ENCODE assay signal across 9 cellular contexts in the genomic region with DNA sequence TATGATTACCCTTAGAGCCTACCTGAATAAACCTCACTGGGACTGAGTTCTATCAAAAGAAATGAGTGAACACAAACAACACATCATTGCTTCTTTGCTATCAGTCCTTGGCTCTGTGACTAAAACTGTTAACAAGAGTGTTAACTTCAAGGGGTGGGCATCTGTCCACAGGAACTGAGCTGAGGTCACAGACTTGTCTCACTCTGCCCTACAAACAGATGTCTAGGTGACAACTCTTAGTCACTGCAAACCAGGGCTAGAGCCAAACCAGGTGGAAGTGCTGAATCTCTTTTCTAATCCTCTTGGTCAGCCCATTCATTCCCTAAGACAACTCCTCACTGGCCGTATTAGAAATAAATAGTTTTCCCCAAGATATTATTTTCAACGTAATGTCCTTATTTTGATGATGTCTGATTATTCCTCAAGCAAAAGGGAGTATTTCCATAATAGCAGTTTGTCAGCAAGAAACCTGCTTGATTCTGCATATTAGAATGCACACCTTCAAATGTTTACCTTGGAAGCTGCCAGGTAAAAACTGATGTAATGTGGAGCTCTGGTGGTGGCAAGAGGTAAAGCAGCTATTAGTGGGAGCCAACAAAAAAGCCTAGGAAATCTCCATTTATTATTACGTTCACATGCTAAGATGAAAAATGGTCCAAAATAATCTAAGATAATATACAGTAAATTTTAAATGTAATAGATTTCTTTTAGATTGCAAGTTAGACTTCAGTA. TPM values are rescaled to one million over a fixed set of nuclear protein-coding genes. Genes with fewer than 3 reads are reported as not detected.
DNase-seq lines count a peak whose midpoint lies in the region; ATAC-seq and TF ChIP-seq lines count a peak whose summit lies in the region.
"Had no signal": no experiment of that assay in that cellular context is flagged by ENCODE, and none has a peak within 500 bp of the region (broad histone marks: within the 10 kb centered on the region; RNA-seq: fewer than 3 reads in every experiment).

No MANE protein-coding gene starts in this region.

- H3K27ac Mint-ChIP-seq in brain = no peak overlapping the region
- H3K27ac Mint-ChIP-seq: immature natural killer cell had no signal

- no peaks in the 10 kb centered on the region for H3K36me3 ChIP-seq in neural cell (ENCODE audit: insufficient read depth, low read length)

- no peak for TF ChIP-seq EP300 in neural cell (conservative IDR thresholded peaks at IDR 0.05; ENCODE audit: poor library complexity, severe bottlenecking)

- no peak overlapping the region for H2AFZ ChIP-seq in neural cell (ENCODE audit: low read depth, low read length)

- peaks cover 30% of the 10 kb centered on the region for H3K27me3 ChIP-seq in neural cell (ENCODE audit: insufficient read depth, low read depth, low read length)

- H3K9ac ChIP-seq in neural cell (ENCODE audit: low read length) = no peak overlapping the region

- peak overlapping the region; percentile 26 for H3K4me3 ChIP-seq in neural cell (ENCODE audit: low read length)

- no peaks in the 10 kb centered on the region for H3K9me3 ChIP-seq in neural cell (ENCODE audit: low read length)

- H3K9me3 Mint-ChIP-seq in brain = no peaks in the 10 kb centered on the region

- DNase-seq in G401 (ENCODE audit: low spot score) (peak; percentile 10), NK-92 (lab: John Stamatoyannopoulos, UW; ENCODE audit: unreplicated experiment) (no peak)

- ATAC-seq in HG03520 (IDR thresholded peaks at IDR 0.05; ENCODE audit: unreplicated experiment) (peak; percentile 41), GM18873 (IDR thresholded peaks at IDR 0.05; ENCODE audit: low FRiP score, unreplicated experiment) (no peak), HG03108 (IDR thresholded peaks at IDR 0.05; ENCODE audit: unreplicated experiment) (no peak), GM18861 (IDR thresholded peaks at IDR 0.05; ENCODE audit: unreplicated experiment) (no peak)

- peak overlapping the region in 2 of 5 experiments; percentile 22 to 57 for H3K4me3 Mint-ChIP-seq in brain
- H3K4me3 Mint-ChIP-seq: immature natural killer cell had no signal

- no peak overlapping the region for H3K27ac ChIP-seq in neural cell (ENCODE audit: low read length)

- peaks cover 22% of the 10 kb centered on the region for H3K4me1 Mint-ChIP-seq in brain

- peak; percentile 85 for TF ChIP-seq RAD21 in neural cell (conservative IDR thresholded peaks at IDR 0.05)

- TF ChIP-seq CTCF in brain (conservative IDR thresholded peaks at IDR 0.05) (peak; percentile 62 to 77), neural cell (IDR thresholded peaks at IDR 0.05; ENCODE audit: poor library complexity, severe bottlenecking) (peak; percentile 80)

- no peaks in the 10 kb centered on the region for H3F3A ChIP-seq in neural cell (ENCODE audit: insufficient read depth, low read length, poor library complexity, severe bottlenecking)

- no peaks in the 10 kb centered on the region for H3K9me2 ChIP-seq in neural cell (ENCODE audit: insufficient read depth, low read length)

- H3K79me2 ChIP-seq in neural cell (replicated peaks; ENCODE audit: insufficient read depth, low read length) = no peaks in the 10 kb centered on the region

- H4K20me1 ChIP-seq in neural cell (ENCODE audit: insufficient read depth) = no peaks in the 10 kb centered on the region

- H3K36me3 Mint-ChIP-seq in brain = no peaks in the 10 kb centered on the region
- H3K36me3 Mint-ChIP-seq: immature natural killer cell had no signal

- in situ Hi-C loops in G401 (cut with HindIII; ENCODE audit: low sequenced_read_pairs) = no loop called here

- no peak overlapping the region for H3K4me2 ChIP-seq in neural cell (ENCODE audit: low read length)

- peaks cover 45% of the 10 kb centered on the region for H3K27me3 Mint-ChIP-seq in brain

TF ChIP-seq in neural cell, 6 proteins besides CTCF, POLR2A, EP300 and RAD21:
- TF ChIP-seq SMC3 (conservative IDR thresholded peaks at IDR 0.05; ENCODE audit: poor library complexity) (peak; percentile 85), EZH2 (IDR thresholded peaks at IDR 0.05; ENCODE audit: borderline replicate concordance, insufficient read depth, low read length, poor library complexity, severe bottlenecking) (no peak), TAF1 (IDR thresholded peaks at IDR 0.05; ENCODE audit: low read depth) (no peak)

RNA-seq across cellular contexts. Expression of a gene that starts 4.0 kb away (rescaled TPM):
- total RNA-seq in G401 (2014; rRNA removed; shearing (Covaris generic)) = not detected in 2 replicates
- polyA plus RNA-seq in brain (ENCODE audit: insufficient read depth, low read depth, low replicate concordance) (not detected), neural cell (31.9 and 32.3 TPM in 2 replicates)
- polyA minus RNA-seq in neural cell = 48.4 and 49.2 TPM in 2 replicates
- polyA plus RNA-seq: immature natural killer cell had no signal

Comparison
In these comparisons a context has a peak if more than half of its experiments do, and no peak if none do; other contexts are left out.
1. RNA of a gene that starts 4.0 kb away (polyA plus RNA-seq): 31.9 to 32.3 TPM in neural cell; not detected in brain (single experiment); every median in the first group is over 10 times any median in the second.